20 cellular contexts compared by ENCODE assay signal in the genomic region with DNA sequence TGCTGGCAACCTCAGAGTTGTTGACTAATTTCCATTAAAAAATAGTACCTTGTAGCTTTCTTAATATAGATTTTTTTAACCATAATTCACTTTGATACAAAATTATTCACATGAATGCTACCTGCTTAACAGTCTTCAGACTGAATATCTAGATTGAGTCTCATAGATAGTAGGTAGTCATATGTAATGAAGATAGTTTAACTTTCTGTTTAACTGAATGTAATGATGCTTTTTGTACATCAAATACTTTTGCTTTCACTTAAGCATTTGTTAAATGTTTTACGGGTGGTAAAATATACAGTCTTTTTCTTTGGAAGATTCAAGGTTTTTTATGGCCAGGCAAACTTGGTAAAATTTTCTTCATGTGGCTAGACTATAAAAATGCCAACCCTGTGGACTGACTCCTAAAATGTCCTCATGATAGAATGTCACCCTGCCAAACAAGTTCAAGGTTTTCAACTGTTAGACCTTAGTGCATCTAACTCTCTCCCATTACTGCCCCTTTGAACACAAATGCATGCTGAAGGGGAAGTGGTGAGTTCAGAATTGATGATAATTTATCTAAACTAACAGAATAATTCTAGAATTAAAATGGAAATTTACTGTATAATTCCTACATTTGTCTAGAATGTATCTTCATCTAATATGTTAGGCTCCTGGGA. TPM values are rescaled to one million over a fixed set of nuclear protein-coding genes. Genes with fewer than 3 reads are reported as not detected.
A peak's percentile ranks its signal among the peaks of the same experiment; 100 is the strongest.
DNase-seq lines count a peak whose midpoint lies in the region; ATAC-seq and TF ChIP-seq lines count a peak whose summit lies in the region.
"Had no signal": no experiment of that assay in that cellular context is flagged by ENCODE, and none has a peak within 500 bp of the region (broad histone marks: within the 10 kb centered on the region; RNA-seq: fewer than 3 reads in every experiment).

No MANE protein-coding gene starts in this region.

- H3K4me2 ChIP-seq in Loucy (ENCODE audit: low read depth, low read length, poor library complexity, severe bottlenecking): peak overlapping the region; percentile 71
- H3K4me2 ChIP-seq: GM23338, neural progenitor cell had no signal

- H3K36me3 Mint-ChIP-seq in activated naive CD4-positive, alpha-beta T cell treated with anti-CD3 and anti-CD28 coated beads, Interleukin-2, amount 50 U/mL, for 24 hours: peaks cover 3% of the 10 kb centered on the region
- H3K36me3 Mint-ChIP-seq in activated naive CD8-positive, alpha-beta T cell treated with anti-CD3 and anti-CD28 coated beads for 36 hours: no peaks in the 10 kb centered on the region
- H3K36me3 Mint-ChIP-seq: mesothelial cell of epicardium, neural progenitor cell had no signal

- H3K9me2 ChIP-seq in Loucy (replicated peaks; ENCODE audit: low read depth, low read length): no peaks in the 10 kb centered on the region

- H3K27me3 ChIP-seq in Loucy (ENCODE audit: insufficient read depth, low read length, poor library complexity, severe bottlenecking) (no peaks in the 10 kb centered on the region), SJCRH30 (no peaks in the 10 kb centered on the region)
- H3K27me3 ChIP-seq: neural progenitor cell, suprapubic skin had no signal

- no peak overlapping the region for H2AFZ ChIP-seq in Loucy (ENCODE audit: low read length)
- H2AFZ ChIP-seq: GM23338, neural progenitor cell had no signal

- H3K9ac ChIP-seq in Loucy (ENCODE audit: low read depth, low read length, poor library complexity, severe bottlenecking): peak overlapping the region; percentile 54
- H3K9ac ChIP-seq: neural progenitor cell had no signal

- H3F3A ChIP-seq in Loucy (ENCODE audit: low read depth): peaks cover 6% of the 10 kb centered on the region; the same call in 1 of the 2 replicates

- H3K4me3 ChIP-seq in Loucy (ENCODE audit: low read length, poor library complexity, severe bottlenecking) (peak overlapping the region; percentile 54), SJCRH30 (no peak overlapping the region)
- H3K4me3 ChIP-seq: GM23338, neural progenitor cell, suprapubic skin had no signal

- peaks cover 23% of the 10 kb centered on the region for H4K20me1 ChIP-seq in Loucy (ENCODE audit: insufficient read depth, low read length, poor library complexity, severe bottlenecking)

- ATAC-seq in HG03280 (IDR thresholded peaks at IDR 0.05; ENCODE audit: unreplicated experiment): no peak
- ATAC-seq: GM23338, left colon had no signal

- H3K4me3 Mint-ChIP-seq in activated naive CD4-positive, alpha-beta T cell treated with anti-CD3 and anti-CD28 coated beads, Interleukin-2, amount 50 U/mL, for 24 hours: peak overlapping the region; percentile 53
- H3K4me3 Mint-ChIP-seq in activated naive CD8-positive, alpha-beta T cell treated with anti-CD3 and anti-CD28 coated beads for 36 hours: no peak overlapping the region
- H3K4me3 Mint-ChIP-seq: GM23338, mesothelial cell of epicardium, neural progenitor cell had no signal

- peak overlapping the region; percentile 69 for H3K27ac Mint-ChIP-seq in activated naive CD4-positive, alpha-beta T cell treated with anti-CD3 and anti-CD28 coated beads, Interleukin-2, amount 50 U/mL, for 24 hours
- H3K27ac Mint-ChIP-seq in activated naive CD8-positive, alpha-beta T cell treated with anti-CD3 and anti-CD28 coated beads for 36 hours: peak overlapping the region; percentile 19
- H3K27ac Mint-ChIP-seq: GM23338, mesothelial cell of epicardium, neural progenitor cell had no signal

- H3K27ac ChIP-seq in SJCRH30: no peak overlapping the region
- H3K27ac ChIP-seq: neural progenitor cell, suprapubic skin had no signal

- H3K9me3 ChIP-seq in Loucy (ENCODE audit: insufficient read depth, low read depth, low read length) (no peaks in the 10 kb centered on the region), SJCRH30 (replicated peaks) (no peaks in the 10 kb centered on the region; the same call in 1 of the 2 replicates)
- H3K9me3 ChIP-seq: Caco-2, suprapubic skin had no signal

- H3K4me1 ChIP-seq in Loucy (ENCODE audit: insufficient read depth, low read length, poor library complexity, severe bottlenecking) (peaks cover 72% of the 10 kb centered on the region), SJCRH30 (no peaks in the 10 kb centered on the region)
- H3K4me1 ChIP-seq: Caco-2 had no signal

- peaks cover 79% of the 10 kb centered on the region for H3K4me1 Mint-ChIP-seq in activated naive CD4-positive, alpha-beta T cell treated with anti-CD3 and anti-CD28 coated beads, Interleukin-2, amount 50 U/mL, for 24 hours
- peaks cover 32% of the 10 kb centered on the region for H3K4me1 Mint-ChIP-seq in activated naive CD8-positive, alpha-beta T cell treated with anti-CD3 and anti-CD28 coated beads for 36 hours

- no peaks in the 10 kb centered on the region for H3K27me3 Mint-ChIP-seq in activated naive CD4-positive, alpha-beta T cell treated with anti-CD3 and anti-CD28 coated beads, Interleukin-2, amount 50 U/mL, for 24 hours
- no peaks in the 10 kb centered on the region for H3K27me3 Mint-ChIP-seq in activated naive CD8-positive, alpha-beta T cell treated with anti-CD3 and anti-CD28 coated beads for 36 hours

- TF ChIP-seq CTCF in Loucy (conservative IDR thresholded peaks at IDR 0.05; ENCODE audit: low read length): no peak

- H3K36me3 ChIP-seq in Loucy (ENCODE audit: insufficient read depth, low read length) (no peaks in the 10 kb centered on the region), SJCRH30 (no peaks in the 10 kb centered on the region)
- H3K36me3 ChIP-seq: neural progenitor cell, suprapubic skin had no signal

- DNase-seq in activated naive CD4-positive, alpha-beta T cell treated with Interleukin-2 at 50 U/mL for 16 hours: no peak
- DNase-seq in activated naive CD8-positive, alpha-beta T cell treated with anti-CD3 and anti-CD28 coated beads for 36 hours: no peak
- DNase-seq in SJCRH30 (no peak), NCI-H2171 treated with DMSO at 0.1 percent for 48 hours (lab: John Stamatoyannopoulos, UW) (no peak)
- DNase-seq: activated gamma-delta T cell treated with Interleukin-2 at 50 U/mL for 16 hours; Caco-2; effector memory CD4-positive, alpha-beta T cell; EL; Karpas-422; left colon; NCI-H1092; NCI-H2029; NCI-H510A treated with DMSO at 0.1 percent for 48 hours had no signal

- H3K79me2 ChIP-seq in Loucy (ENCODE audit: insufficient read depth, low read length): peaks cover 89% of the 10 kb centered on the region

- no peaks in the 10 kb centered on the region for H3K9me3 Mint-ChIP-seq in activated naive CD4-positive, alpha-beta T cell treated with anti-CD3 and anti-CD28 coated beads, Interleukin-2, amount 50 U/mL, for 24 hours
- H3K9me3 Mint-ChIP-seq in activated naive CD8-positive, alpha-beta T cell treated with anti-CD3 and anti-CD28 coated beads for 36 hours: no peaks in the 10 kb centered on the region
- H3K9me3 Mint-ChIP-seq: GM23338, mesothelial cell of epicardium had no signal

RNA-seq across cellular contexts. Expression of a gene that starts 16.4 kb away (rescaled TPM):
- total RNA-seq in activated naive CD8-positive, alpha-beta T cell treated with anti-CD3 and anti-CD28 coated beads for 36 hours: 10 to 100 TPM; 46.5 to 51.4 TPM
- total RNA-seq in SJCRH30 (2014; rRNA removed; shearing (Covaris generic)): 56.2 and 57.1 TPM in 2 replicates
